In genomic region chr17:21316887-21317500, GRCh38 we compare ENCODE assay signal across 8 cellular contexts. TPM values are rescaled to one million over a fixed set of nuclear protein-coding genes. Genes with fewer than 3 reads are reported as not detected.
DNase-seq lines count a peak whose midpoint lies in the region; ATAC-seq and TF ChIP-seq lines count a peak whose summit lies in the region.
"Not testable (repeated sequence)": the region's sequence is repeated elsewhere in the genome, so short reads cannot be mapped to it uniquely, and the experiment has no call there.
"Had no signal": no experiment of that assay in that cellular context is flagged by ENCODE, and none has a peak within 500 bp of the region (broad histone marks: within the 10 kb centered on the region; RNA-seq: fewer than 3 reads in every experiment).

No MANE protein-coding gene starts in this region.

- not testable (repeated sequence) for H3K23ac ChIP-seq in mesenchymal stem cell (ENCODE audit: low read length in 2 of 2)

- not testable (repeated sequence) for H3K9ac ChIP-seq in HUES48 (ENCODE audit: low read depth, low read length)
- H3K9ac ChIP-seq in mesenchymal stem cell (ENCODE audit: low read length) = peak overlapping the region; percentile 38

- H3K4ac ChIP-seq in mesenchymal stem cell (ENCODE audit: low read depth in 1 of 2, low read length in 2 of 2) = not testable (repeated sequence)

- POLR2A ChIA-PET in WTC11 (lab: Charles Lee) = not testable (repeated sequence)

- H3K4me1 ChIP-seq in HUES48 (ENCODE audit: control insufficient read depth, insufficient read depth, low read length) = not testable (repeated sequence)
- H3K4me1 ChIP-seq in mesenchymal stem cell (ENCODE audit: control insufficient read depth, insufficient read depth, low read depth, low read length) = peaks cover 14% of the 10 kb centered on the region

- not testable (repeated sequence) for H3K27ac ChIP-seq in HUES48 (ENCODE audit: low read depth, low read length); mesenchymal stem cell (ENCODE audit: low read length, poor library complexity, severe bottlenecking)

- not testable (repeated sequence) for H3K27me3 ChIP-seq in HUES48 (ENCODE audit: control insufficient read depth, insufficient read depth, low read length); mesenchymal stem cell (ENCODE audit: control insufficient read depth in 1 of 2, insufficient read depth in 1 of 2, low read length in 2 of 2)

- peak; percentile 17 for ATAC-seq in GM19035 (IDR thresholded peaks at IDR 0.05; ENCODE audit: unreplicated experiment)
- ATAC-seq in WTC11 = peak; percentile 41
- ATAC-seq in Right ventricle myocardium inferior = peak; percentile 72

- peak overlapping the region; percentile 47 for H3K4me3 Mint-ChIP-seq in WTC11
- not testable (repeated sequence) for H3K4me3 Mint-ChIP-seq in progenitor cell of endocrine pancreas (ENCODE audit: low read depth)

- peak overlapping the region; percentile 42 for H2AFZ ChIP-seq in mesenchymal stem cell (ENCODE audit: low read depth, low read length)

- peak overlapping the region; percentile 82 for H4K8ac ChIP-seq in mesenchymal stem cell (ENCODE audit: low read length)

- peaks cover 11% of the 10 kb centered on the region for H3K4me1 Mint-ChIP-seq in WTC11
- H3K4me1 Mint-ChIP-seq in progenitor cell of endocrine pancreas (ENCODE audit: low read depth) = not testable (repeated sequence)

- not testable (repeated sequence) for H3K36me3 ChIP-seq in HUES48 (ENCODE audit: control insufficient read depth, insufficient read depth, low read length)
- H3K36me3 ChIP-seq in mesenchymal stem cell (ENCODE audit: control insufficient read depth in 1 of 2, insufficient read depth in 2 of 2, low read depth in 1 of 2, low read length in 2 of 2) = peaks cover 25 to 26% of the 10 kb centered on the region in 2 experiments

- H2BK15ac ChIP-seq in mesenchymal stem cell (ENCODE audit: low read depth, poor library complexity, severe bottlenecking) = not testable (repeated sequence)

- intact Hi-C loops in Right ventricle myocardium inferior (cut with DNase I) = loop anchor here (10.0 kb wide), 2 partner anchors 138 to 198 kb away; no protein-coding TSS in a partner anchor

- not testable (repeated sequence) for TF ChIP-seq CTCF in WTC11 (IDR thresholded peaks at IDR 0.05); cardiac fibroblast (IDR thresholded peaks at IDR 0.05; ENCODE audit: low read depth, low read length)
- peak; percentile 5 for TF ChIP-seq CTCF in progenitor cell of endocrine pancreas (IDR thresholded peaks at IDR 0.05; ENCODE audit: unreplicated experiment)

- peak overlapping the region; percentile 5 for H2BK120ac ChIP-seq in mesenchymal stem cell (ENCODE audit: low read depth, low read length)

- H3K9me3 ChIP-seq in HUES48 (ENCODE audit: control insufficient read depth, insufficient read depth, low read length); mesenchymal stem cell (ENCODE audit: control insufficient read depth, low read length): not testable (repeated sequence)

- not testable (repeated sequence) for H2AK5ac ChIP-seq in mesenchymal stem cell (ENCODE audit: low read length, severe bottlenecking)

- H3K14ac ChIP-seq in mesenchymal stem cell (ENCODE audit: low read length in 2 of 2) = not testable (repeated sequence)

- 3% methylated on average over 18 of the region's 37 CpGs for WGBS in mesenchymal stem cell

- H2BK12ac ChIP-seq in mesenchymal stem cell (ENCODE audit: low read length in 2 of 2) = peak overlapping the region in 1 of 2 experiments; percentile 42

- CTCF ChIA-PET in WTC11 (lab: Charles Lee) = interaction anchor here (1.4 kb wide), 1 partner anchor 140 kb away, joined by 9 read pairs; no protein-coding TSS in a partner anchor

- H3K18ac ChIP-seq in mesenchymal stem cell (ENCODE audit: low read depth in 1 of 2, low read length in 2 of 2) = peak overlapping the region in 1 of 2 experiments; percentile 52

- peak overlapping the region; percentile 35; the same call in 1 of the 2 replicates for H3K4me3 ChIP-seq in HUES48 (ENCODE audit: low read depth, low read length)
- H3K4me3 ChIP-seq in cardiac fibroblast (replicated peaks in 1 of 2; ENCODE audit: low read depth in 2 of 2, low read length in 2 of 2); mesenchymal stem cell (ENCODE audit: insufficient read depth in 1 of 2, low read depth in 1 of 2, low read length in 2 of 2): not testable (repeated sequence)

- peaks cover 19% of the 10 kb centered on the region for H3K27me3 Mint-ChIP-seq in WTC11 (ENCODE audit: low read depth)
- peaks cover 20% of the 10 kb centered on the region for H3K27me3 Mint-ChIP-seq in progenitor cell of endocrine pancreas

- H3K79me1 ChIP-seq in mesenchymal stem cell (replicated peaks; ENCODE audit: low read length, poor library complexity, severe bottlenecking) = not testable (repeated sequence)

- not testable (repeated sequence) for H3K36me3 Mint-ChIP-seq in WTC11; progenitor cell of endocrine pancreas (ENCODE audit: insufficient read depth)

- peak overlapping the region; percentile 72 for H3K4me2 ChIP-seq in mesenchymal stem cell (ENCODE audit: low read length, poor library complexity, severe bottlenecking)

- not testable (repeated sequence) for H2BK5ac ChIP-seq in mesenchymal stem cell (ENCODE audit: low read depth, low read length, poor library complexity, severe bottlenecking)

- not testable (repeated sequence) for H4K91ac ChIP-seq in mesenchymal stem cell (ENCODE audit: low read length)

- H3K27ac Mint-ChIP-seq in WTC11, progenitor cell of endocrine pancreas: not testable (repeated sequence)

- not testable (repeated sequence) for H3K9me3 Mint-ChIP-seq in WTC11; progenitor cell of endocrine pancreas (ENCODE audit: low read depth)

- DNase-seq in WTC11 (ENCODE audit: low spot score) (peak; percentile 36), cardiac fibroblast (ENCODE audit: low read depth in 2 of 2) (peak; percentile 25 to 29), Right ventricle myocardium inferior (ENCODE audit: missing footprints) (peak; percentile 66), mesenchymal stem cell (peak; percentile 48)
- DNase-seq in progenitor cell of endocrine pancreas (ENCODE audit: low spot score, unreplicated experiment) = not testable (repeated sequence)

RNA-seq across cellular contexts. Expression of gene MAP2K3, which starts 32.5 kb away (rescaled TPM):
- 33.7 to 39.7 TPM (median 35.3 TPM) in 3 replicates for total RNA-seq in WTC11 (2021)
- total RNA-seq in Right ventricle myocardium inferior = 37.7 TPM
- polyA plus RNA-seq in mesenchymal stem cell (2013, experiment 1 of 2) = 25.0 TPM
- 24.1 TPM for polyA plus RNA-seq in mesenchymal stem cell (2013, experiment 2 of 2)
- 24.7 and 26.2 TPM in 2 replicates for total RNA-seq in progenitor cell of endocrine pancreas

RNA-seq across cellular contexts. Expression of gene KCNJ12, which starts 59.2 kb away (rescaled TPM):
- 2.2 to 2.3 TPM (median 2.3 TPM) in 3 replicates for total RNA-seq in WTC11 (2021)
- total RNA-seq in Right ventricle myocardium inferior = 12.6 TPM
- 0.01 TPM for polyA plus RNA-seq in mesenchymal stem cell (2013, experiment 1 of 2)
- 0.01 TPM for polyA plus RNA-seq in mesenchymal stem cell (2013, experiment 2 of 2)
- 0.10 and 0.29 TPM in 2 replicates for total RNA-seq in progenitor cell of endocrine pancreas
- total RNA-seq: RPMI7951 had no signal

Comparison
In these comparisons a context has a peak if more than half of its experiments do, and no peak if none do; other contexts are left out.
1. ATAC-seq: peak in every context shown above with its lines; median percentile 72 in Right ventricle myocardium inferior; 41 in WTC11; 17 in GM19035.